In genomic region chr6:45454008-45454911, GRCh38 we compare ENCODE assay signal across 13 cellular contexts.
DNase-seq lines count a peak whose midpoint lies in the region; ATAC-seq and TF ChIP-seq lines count a peak whose summit lies in the region.
"Had no signal": no experiment of that assay in that cellular context is flagged by ENCODE, and none has a peak within 500 bp of the region (broad histone marks: within the 10 kb centered on the region; RNA-seq: fewer than 3 reads in every experiment).

No MANE protein-coding gene starts in this region.

- POLR2A ChIA-PET in T-cell (lab: Charles Lee), result no interaction called here

- peaks cover 29 to 61% (median 51%) of the 10 kb centered on the region in 3 donors for H3K4me1 Mint-ChIP-seq in T-cell

- no peak for TF ChIP-seq CTCF in fibroblast of villous mesenchyme (IDR thresholded peaks at IDR 0.05; ENCODE audit: insufficient read depth, low read depth, low read length)

- in situ Hi-C loops in G401 (cut with HindIII; ENCODE audit: low sequenced_read_pairs), result no loop called here

- CTCF ChIA-PET in T-cell (lab: Charles Lee), result interaction anchor here in 1 of 2 donors (0.6 kb wide), 1 partner anchor 128 kb away, joined by 3 read pairs; no protein-coding TSS in a partner anchor

- H3K4me3 ChIP-seq in fibroblast of villous mesenchyme (ENCODE audit: low read depth, low read length), result no peak overlapping the region
- H3K4me3 ChIP-seq: ascending aorta, lung had no signal

- H3K27me3 Mint-ChIP-seq in T-cell, result peaks cover 0 to 6% of the 10 kb centered on the region in 2 donors

- no peak overlapping the region for H3K4me3 Mint-ChIP-seq in T-cell

- H3K27ac Mint-ChIP-seq in T-cell, result no peak overlapping the region

- DNase-seq in A172 (ENCODE audit: low spot score), result peak; percentile 82
- peak; percentile 94 for DNase-seq in H4 (ENCODE audit: low spot score)
- DNase-seq in SW480 (ENCODE audit: low spot score), result peak; percentile 74
- DNase-seq in fibroblast of villous mesenchyme (ENCODE audit: low read depth), result peak; percentile 92
- DNase-seq in NCI-H2029 (lab: John Stamatoyannopoulos, UW), result no peak
- no peak for DNase-seq in G401 (ENCODE audit: low spot score)
- DNase-seq in NCI-H1694 treated with DMSO at 0.1 percent for 48 hours (lab: John Stamatoyannopoulos, UW), result no peak
- no peak for DNase-seq in T-cell
- DNase-seq: ACHN, NCI-H1436 treated with DMSO at 0.1 percent for 48 hours, right cardiac atrium had no signal

- H3K36me3 Mint-ChIP-seq in T-cell, result peaks cover 21% of the 10 kb centered on the region

- no peaks in the 10 kb centered on the region for H3K9me3 Mint-ChIP-seq in T-cell

- no peak for ATAC-seq in T-cell (replicated peaks in 1 of 4)
- ATAC-seq: right cardiac atrium had no signal

Comparison
In these comparisons a context has a peak if more than half of its experiments do, and no peak if none do; other contexts are left out.
1. DNase-seq: peak in A172 (single experiment), H4 (single experiment), SW480 (single experiment) and fibroblast of villous mesenchyme (single experiment); none in NCI-H2029 (single experiment), G401 (single experiment), NCI-H1694 treated with DMSO at 0.1 percent for 48 hours (single experiment) and T-cell (0 of 34).